In genomic region chr4:129342820-129343219, GRCh38 we compare ENCODE assay signal across 10 cellular contexts.
DNase-seq lines count a peak whose midpoint lies in the region; ATAC-seq and TF ChIP-seq lines count a peak whose summit lies in the region.
"Had no signal": no experiment of that assay in that cellular context is flagged by ENCODE, and none has a peak within 500 bp of the region (broad histone marks: within the 10 kb centered on the region; RNA-seq: fewer than 3 reads in every experiment).

No MANE protein-coding gene starts in this region.

- H3K27me3 Mint-ChIP-seq in naive thymus-derived CD8-positive, alpha-beta T cell = peaks cover 2 to 35% (median 16%) of the 10 kb centered on the region in 5 donors

- H3K36me3 ChIP-seq in kidney epithelial cell (ENCODE audit: control insufficient read depth, insufficient read depth, low read length) = no peaks in the 10 kb centered on the region

- ATAC-seq in HG02870 (IDR thresholded peaks at IDR 0.05; ENCODE audit: unreplicated experiment) (no peak), HG02973 (IDR thresholded peaks at IDR 0.05; ENCODE audit: unreplicated experiment) (no peak)
- ATAC-seq in naive thymus-derived CD8-positive, alpha-beta T cell = no peak

- H3K4me1 Mint-ChIP-seq in naive thymus-derived CD8-positive, alpha-beta T cell = peaks cover 0 to 1% (median 0%) of the 10 kb centered on the region in 4 donors
- H3K4me1 Mint-ChIP-seq: activated naive CD8-positive, alpha-beta T cell treated with anti-CD3 and anti-CD28 coated beads, Interleukin-2, amount 10 ng/mL, durations not matched to agents 7 days and 5 days; CD4-positive, CD25-positive, alpha-beta regulatory T cell had no signal

- H3K4me3 ChIP-seq in WI38 (ENCODE audit: low read depth, low read length) (peak overlapping the region; percentile 48), kidney epithelial cell (ENCODE audit: low read depth, low read length) (no peak overlapping the region)

- no peak overlapping the region for H3K4me3 Mint-ChIP-seq in naive thymus-derived CD8-positive, alpha-beta T cell
- H3K4me3 Mint-ChIP-seq: activated naive CD8-positive, alpha-beta T cell treated with anti-CD3 and anti-CD28 coated beads, Interleukin-2, amount 10 ng/mL, durations not matched to agents 7 days and 5 days had no signal

- H3K9me3 Mint-ChIP-seq in naive thymus-derived CD8-positive, alpha-beta T cell = peaks cover 0 to 3% (median 0%) of the 10 kb centered on the region in 9 donors
- H3K9me3 Mint-ChIP-seq: activated naive CD8-positive, alpha-beta T cell treated with anti-CD3 and anti-CD28 coated beads, Interleukin-2, amount 10 ng/mL, durations not matched to agents 7 days and 5 days had no signal

- no peak for TF ChIP-seq CTCF in WI38 (IDR thresholded peaks at IDR 0.05; ENCODE audit: low read depth, low read length)
- no peak for TF ChIP-seq CTCF in kidney epithelial cell (IDR thresholded peaks at IDR 0.05; ENCODE audit: insufficient read depth, low read length, poor library complexity, severe bottlenecking)

- no peaks in the 10 kb centered on the region for H3K27me3 ChIP-seq in kidney epithelial cell (ENCODE audit: control insufficient read depth, insufficient read depth, low read length)

- POLR2A ChIA-PET in naive thymus-derived CD8-positive, alpha-beta T cell (lab: Charles Lee) = no interaction called here

- DNase-seq in A172 (ENCODE audit: low spot score) = peak; percentile 53
- peak; percentile 75 for DNase-seq in HT1080 (ENCODE audit: low read depth)
- DNase-seq in kidney epithelial cell (ENCODE audit: low read depth) = peak; percentile 77
- DNase-seq in activated CD4-positive, alpha-beta T cell treated with anti-CD3 and anti-CD28 coated beads, Interleukin-2, amount 50 U/mL, for 48 hours = no peak
- DNase-seq in naive thymus-derived CD8-positive, alpha-beta T cell = no peak
- DNase-seq: activated naive CD8-positive, alpha-beta T cell treated with anti-CD3 and anti-CD28 coated beads, Interleukin-2, amount 10 ng/mL, durations not matched to agents 7 days and 5 days; CD4-positive, CD25-positive, alpha-beta regulatory T cell had no signal

- H3K36me3 Mint-ChIP-seq in naive thymus-derived CD8-positive, alpha-beta T cell = no peaks in the 10 kb centered on the region
- H3K36me3 Mint-ChIP-seq: activated naive CD8-positive, alpha-beta T cell treated with anti-CD3 and anti-CD28 coated beads, Interleukin-2, amount 10 ng/mL, durations not matched to agents 7 days and 5 days; CD4-positive, CD25-positive, alpha-beta regulatory T cell had no signal

- no peak overlapping the region for H3K27ac Mint-ChIP-seq in naive thymus-derived CD8-positive, alpha-beta T cell
- H3K27ac Mint-ChIP-seq: activated naive CD8-positive, alpha-beta T cell treated with anti-CD3 and anti-CD28 coated beads, Interleukin-2, amount 10 ng/mL, durations not matched to agents 7 days and 5 days; CD4-positive, CD25-positive, alpha-beta regulatory T cell had no signal

Comparison
In these comparisons a context has a peak if more than half of its experiments do, and no peak if none do; other contexts are left out.
1. DNase-seq: peak in A172 (single experiment), HT1080 (single experiment) and kidney epithelial cell (single experiment); none in activated CD4-positive, alpha-beta T cell treated with anti-CD3 and anti-CD28 coated beads, Interleukin-2, amount 50 U/mL, for 48 hours (0 of 2) and naive thymus-derived CD8-positive, alpha-beta T cell (0 of 10).